ENCODE assay signal across 4 cellular contexts in the genomic region with DNA sequence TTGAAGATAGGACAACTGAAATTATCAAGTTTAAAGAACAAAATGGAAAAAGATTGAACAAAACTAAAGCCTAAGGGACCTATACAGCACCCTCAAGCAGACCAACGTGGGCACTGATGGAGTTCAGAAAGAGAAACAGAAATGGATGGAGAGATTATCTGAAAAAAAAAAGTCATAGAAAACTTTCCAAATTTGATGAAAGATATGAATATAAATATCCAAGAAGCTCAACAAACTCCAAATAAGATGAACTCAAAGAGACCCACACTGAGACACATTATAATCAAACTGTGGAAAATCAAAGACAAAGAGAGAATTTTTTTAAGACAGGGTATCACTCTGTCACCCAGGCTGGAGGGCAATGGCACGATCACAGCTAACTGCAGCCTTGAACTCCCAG.
"Had no signal": no experiment of that assay in that cellular context is flagged by ENCODE, and none has a peak within 500 bp of the region (broad histone marks: within the 10 kb centered on the region; RNA-seq: fewer than 3 reads in every experiment).

No MANE protein-coding gene starts in this region.

- H3K9me3 ChIP-seq: HAP-1 had no signal

- H3K36me3 ChIP-seq: HAP-1 had no signal

- ATAC-seq: GM23338, HCT116 had no signal

- H3K4me3 ChIP-seq: GM23248, GM23338, HAP-1 had no signal

- H3K27ac ChIP-seq: GM23248 had no signal
